Comparison of ENCODE assay signal across 23 cellular contexts in genomic region chr2:177422271-177422670, GRCh38. TPM values are rescaled to one million over a fixed set of nuclear protein-coding genes. Genes with fewer than 3 reads are reported as not detected.
DNase-seq lines count a peak whose midpoint lies in the region; ATAC-seq, FAIRE-seq and TF ChIP-seq lines count a peak whose summit lies in the region.
"Had no signal": no experiment of that assay in that cellular context is flagged by ENCODE, and none has a peak within 500 bp of the region (broad histone marks: within the 10 kb centered on the region; RNA-seq: fewer than 3 reads in every experiment).

No MANE protein-coding gene starts in this region.

- TF ChIP-seq EP300 in GM12878 (IDR thresholded peaks at IDR 0.05; ENCODE audit: borderline replicate concordance in 1 of 2, control insufficient read depth in 1 of 2, low read depth in 2 of 2, low read length in 2 of 2): no peak

- H3K36me3 ChIP-seq in GM23248 (ENCODE audit: low read depth) (no peaks in the 10 kb centered on the region), GM12878 (ENCODE audit: control insufficient read depth in 2 of 2, insufficient read depth in 2 of 2, low read length in 1 of 2) (no peaks in the 10 kb centered on the region), osteoblast (ENCODE audit: insufficient read depth, low read length) (no peaks in the 10 kb centered on the region), brain microvascular endothelial cell (replicated peaks) (no peaks in the 10 kb centered on the region)
- H3K36me3 ChIP-seq: gastrocnemius medialis, thoracic aorta had no signal

- H3K9ac ChIP-seq in GM23248: no peak overlapping the region
- no peak overlapping the region for H3K9ac ChIP-seq in GM12878 (ENCODE audit: control insufficient read depth, insufficient read depth, low read length)
- H3K9ac ChIP-seq: BLaER1, parathyroid adenoma had no signal

- H3K4me1 ChIP-seq in GM23248 (ENCODE audit: insufficient read depth) (peaks cover 35% of the 10 kb centered on the region), GM12878 (ENCODE audit: control insufficient read depth, insufficient read depth, low read length) (no peaks in the 10 kb centered on the region), osteoblast (ENCODE audit: insufficient read depth, low read length) (peaks cover 22% of the 10 kb centered on the region)
- H3K4me1 ChIP-seq: BLaER1, parathyroid adenoma had no signal

- intact Hi-C loops in GM12878 (cut with micrococcal nuclease; ENCODE audit: unreplicated experiment): no loop called here

- no peak overlapping the region for H3K4me3 ChIP-seq in AG04449 (ENCODE audit: low read depth, low read length)
- H3K4me3 ChIP-seq in GM23248: no peak overlapping the region
- H3K4me3 ChIP-seq in GM12878: no peak overlapping the region
- no peak overlapping the region for H3K4me3 ChIP-seq in osteoblast (ENCODE audit: insufficient read depth, low read length)
- H3K4me3 ChIP-seq in brain microvascular endothelial cell (ENCODE audit: low read depth, low read length): no peak overlapping the region
- H3K4me3 ChIP-seq: BLaER1, gastrocnemius medialis, PC-9, SK-N-MC, smooth muscle cell, thoracic aorta had no signal

- BruUV-seq in GM12878 (replicated peaks; lab: Mats Ljungman, UMichigan): TSS peak; percentile 33

- H3K79me2 ChIP-seq in GM23248 (ENCODE audit: insufficient read depth): peaks cover 87% of the 10 kb centered on the region
- peaks cover 5% of the 10 kb centered on the region for H3K79me2 ChIP-seq in GM12878 (ENCODE audit: control insufficient read depth, insufficient read depth, low read length)
- peaks cover 61% of the 10 kb centered on the region for H3K79me2 ChIP-seq in osteoblast (ENCODE audit: insufficient read depth, low read length)

- CTCF ChIA-PET in AG04449 (lab: Yijun Ruan, JAX) (no interaction called here), GM12878 (lab: Yijun Ruan, JAX) (no interaction called here)

- peak; percentile 24 for DNase-seq in AG04449 (ENCODE audit: low read depth, low spot score)
- DNase-seq in GM23248: peak; percentile 30
- no peak for DNase-seq in GM12878 (ENCODE audit: low read depth, low spot score)
- DNase-seq in osteoblast (ENCODE audit: insufficient read length, low spot score, missing footprints): peak; percentile 3
- no peak for DNase-seq in brain microvascular endothelial cell
- no peak for DNase-seq in nucleus accumbens (lab: John Stamatoyannopoulos, UW)
- DNase-seq in NCI-H1092 (lab: John Stamatoyannopoulos, UW): no peak
- DNase-seq: activated naive CD4-positive, alpha-beta T cell treated with Interleukin-2 at 50 U/mL for 16 hours; DMS153; gastrocnemius medialis; KBM-7; NCI-H1930; NCI-H2171 treated with DMSO at 0.1 percent for 48 hours; NCI-H524 treated with DMSO at 0.1 percent for 48 hours; NK-92 treated with Interleukin-12 subunit alpha and Interleukin-12 subunit beta, amount 100 ng/mL, for 24 hours; PC-9; stimulated activated CD4-positive, alpha-beta T cell treated with anti-CD3 and anti-CD28 coated beads, Interleukin-2, amount 100 ng/mL, for 24 hours had no signal

- H3K4me2 ChIP-seq in GM23248 (ENCODE audit: unreplicated experiment) (peak overlapping the region; percentile 8), GM12878 (ENCODE audit: control insufficient read depth, insufficient read depth) (no peak overlapping the region), osteoblast (ENCODE audit: insufficient read depth, low read length) (no peak overlapping the region)
- H3K4me2 ChIP-seq: BLaER1, PC-9, smooth muscle cell had no signal

- TF ChIP-seq POLR2A in GM12878 (IDR thresholded peaks at IDR 0.05; ENCODE audit: low read depth, low read length): no peak

- H4K20me1 ChIP-seq in GM23248 (ENCODE audit: insufficient read depth) (no peaks in the 10 kb centered on the region), GM12878 (ENCODE audit: control insufficient read depth, insufficient read depth) (no peaks in the 10 kb centered on the region), osteoblast (ENCODE audit: insufficient read depth, low read length) (no peaks in the 10 kb centered on the region)
- H4K20me1 ChIP-seq: BLaER1 had no signal

- no peak for TF ChIP-seq RAD21 in GM12878 (IDR thresholded peaks at IDR 0.05; ENCODE audit: insufficient read depth, low read depth, low read length)

- H3K9me2 ChIP-seq in GM23248 (ENCODE audit: insufficient read depth): no peaks in the 10 kb centered on the region

- H2AFZ ChIP-seq in GM23248: no peak overlapping the region
- no peak overlapping the region for H2AFZ ChIP-seq in GM12878 (ENCODE audit: control insufficient read depth, low read depth, low read length)
- no peak overlapping the region for H2AFZ ChIP-seq in osteoblast (ENCODE audit: low read length)
- H2AFZ ChIP-seq: parathyroid adenoma, PC-9 had no signal

- ATAC-seq in GM12878: no peak
- ATAC-seq: gastrocnemius medialis had no signal

- no peak for FAIRE-seq in GM12878 (lab: Jason Lieb, UNC)
- FAIRE-seq: colon had no signal

- H3K27me3 ChIP-seq in GM23248 (replicated peaks; ENCODE audit: insufficient read depth) (no peaks in the 10 kb centered on the region), GM12878 (replicated peaks in 1 of 2; ENCODE audit: control insufficient read depth in 2 of 2, insufficient read depth in 2 of 2, low read length in 1 of 2) (no peaks in the 10 kb centered on the region), osteoblast (ENCODE audit: insufficient read depth, low read length) (no peaks in the 10 kb centered on the region), brain microvascular endothelial cell (replicated peaks) (no peaks in the 10 kb centered on the region)
- H3K27me3 ChIP-seq: BLaER1, gastrocnemius medialis had no signal

- H3K9me3 ChIP-seq in GM23248 (ENCODE audit: low read depth) (no peaks in the 10 kb centered on the region), GM12878 (replicated peaks; ENCODE audit: control insufficient read depth, insufficient read depth, low read length) (peaks cover 3% of the 10 kb centered on the region), osteoblast (ENCODE audit: low read depth, low read length) (no peaks in the 10 kb centered on the region)
- H3K9me3 ChIP-seq: gastrocnemius medialis had no signal

- no peak for TF ChIP-seq CTCF in AG04449 (IDR thresholded peaks at IDR 0.05; ENCODE audit: insufficient read depth, low read length, missing control alignments)
- no peak for TF ChIP-seq CTCF in GM12878 (IDR thresholded peaks at IDR 0.05 in 2 of 3, conservative IDR thresholded peaks at IDR 0.05 in 1 of 3; ENCODE audit: control insufficient read depth in 2 of 3, extremely low read depth in 1 of 3, insufficient read depth in 1 of 3, low read depth in 3 of 3, low read length in 3 of 3)
- TF ChIP-seq CTCF in osteoblast (IDR thresholded peaks at IDR 0.05; ENCODE audit: extremely low read depth, low read depth, low read length): no peak
- no peak for TF ChIP-seq CTCF in brain microvascular endothelial cell (IDR thresholded peaks at IDR 0.05; ENCODE audit: low read depth, low read length, missing control alignments)

- RAD21 ChIA-PET in GM12878 (lab: Charles Lee; ENCODE audit: unreplicated experiment): no interaction called here

- POLR2A ChIA-PET in AG04449 (lab: Yijun Ruan, JAX) (no interaction called here), GM12878 (lab: Charles Lee) (no interaction called here)

- H3K27ac ChIP-seq in GM23248: no peak overlapping the region
- H3K27ac ChIP-seq in GM12878 (ENCODE audit: control insufficient read depth, insufficient read depth): no peak overlapping the region
- no peak overlapping the region for H3K27ac ChIP-seq in osteoblast (ENCODE audit: low read depth, low read length)
- H3K27ac ChIP-seq in brain microvascular endothelial cell: no peak overlapping the region
- H3K27ac ChIP-seq: BLaER1, gastrocnemius medialis, parathyroid adenoma, PC-9, SK-N-MC, thoracic aorta had no signal

- SMC1A ChIA-PET in GM12878 (lab: Charles Lee; ENCODE audit: uncharacterized antibody, unreplicated experiment): no interaction called here

- in situ Hi-C loops in GM23248 (cut with MboI): no loop called here
- in situ Hi-C loops in GM12878 (cut with MboI): no loop called here
- in situ Hi-C loops in brain microvascular endothelial cell (cut with HindIII; ENCODE audit: low pct_ligation_motif_present, low sequenced_read_pairs): no loop called here

- 68 to 87% methylated on average over 1 of the region's 1 CpG for WGBS in GM23248 (ENCODE audit: low coverage in 1 of 2, low lambda C conversion rate in 2 of 2, missing lambda C conversion rate in 2 of 2), 2 experiments
- WGBS in GM12878 (ENCODE audit: insufficient coverage, insufficient replicate concordance, low lambda C conversion rate, missing lambda C conversion rate): 94% methylated on average over 1 of the region's 1 CpG

- peaks cover 3% of the 10 kb centered on the region; the same call in 1 of the 2 replicates for H3F3A ChIP-seq in GM23248 (ENCODE audit: insufficient read depth)

TF ChIP-seq in GM12878, 131 proteins besides CTCF, POLR2A, EP300 and RAD21 (continues in another document):
- TF ChIP-seq BMI1 (IDR thresholded peaks at IDR 0.05; ENCODE audit: borderline replicate concordance) (no peak), CBFB (IDR thresholded peaks at IDR 0.05; ENCODE audit: low read depth) (no peak)

RNA-seq across cellular contexts. Expression of gene AGPS, which starts 29.7 kb away (rescaled TPM):
- total RNA-seq in GM23248 (2014; rRNA removed; shearing (Covaris generic)): 32.6 and 36.7 TPM in 2 replicates
- polyA plus RNA-seq in GM23248 (2016; fragmentation: Nextera tagmentation; extraction: Ambion mirVana): 20.9 and 22.9 TPM in 2 replicates
- total RNA-seq in GM12878 (2013; cell fraction: nucleolus; rRNA removed): 61.8 and 83.2 TPM in 2 replicates
- 37.7 and 45.5 TPM in 2 replicates for total RNA-seq in GM12878 (2014; rRNA removed)
- 39.7 and 39.8 TPM in 2 replicates for total RNA-seq in GM12878 (2014; rRNA removed; fragmentation: Illumina TruSeq; extraction: Trizol)
- 54.1 and 54.2 TPM in 2 replicates for total RNA-seq in GM12878 (2021)
- polyA plus RNA-seq in GM12878 (2011; ENCODE audit: low read depth): 6.5 TPM
- 28.1 and 49.6 TPM in 2 replicates for polyA plus RNA-seq in GM12878 (2011; rRNA removed)
- polyA plus RNA-seq in GM12878 (2011; cell fraction: cytosol; rRNA removed): 7.5 and 9.2 TPM in 2 replicates
- polyA plus RNA-seq in GM12878 (2011; cell fraction: nucleus; rRNA removed): 10.8 and 15.0 TPM in 2 replicates
- 10.6 and 13.5 TPM in 2 replicates for polyA plus RNA-seq in GM12878 (2012)
- polyA plus RNA-seq in GM12878 (2014; fragmentation: Illumina TruSeq; extraction: Trizol): 32.6 and 38.0 TPM in 2 replicates
- polyA plus RNA-seq in GM12878 (2014; fragmentation: Nextera tagmentation; extraction: Ambion mirVana): 10 to 100 TPM in 1 of 2 experiments, 1 to 10 TPM in 1; 7.9 to 11.1 TPM
- 43.2 and 43.8 TPM in 2 replicates for polyA plus RNA-seq in GM12878 (2014; rRNA removed)
- 10 to 100 TPM; 42.3 to 46.0 TPM for polyA plus RNA-seq in GM12878 (2016; fragmentation: Nextera tagmentation; extraction: Ambion mirVana)
- 17.5 and 31.1 TPM in 2 replicates for polyA minus RNA-seq in GM12878 (2011; rRNA and poly(A)+ RNA removed)
- 11.4 and 16.7 TPM in 2 replicates for polyA minus RNA-seq in GM12878 (2011; cell fraction: cytosol; rRNA and poly(A)+ RNA removed)
- polyA minus RNA-seq in GM12878 (2011; cell fraction: nucleus; rRNA and poly(A)+ RNA removed): 15.0 and 28.9 TPM in 2 replicates
- 32.1 and 34.0 TPM in 2 replicates for total RNA-seq in osteoblast

Comparison
In these comparisons a context has a peak if more than half of its experiments do, and no peak if none do; other contexts are left out.
1. DNase-seq: peak in AG04449 (single experiment), GM23248 (single experiment) and osteoblast (single experiment); none in GM12878 (single experiment), brain microvascular endothelial cell (single experiment), nucleus accumbens (0 of 56) and NCI-H1092 (single experiment).